In the genomic region with DNA sequence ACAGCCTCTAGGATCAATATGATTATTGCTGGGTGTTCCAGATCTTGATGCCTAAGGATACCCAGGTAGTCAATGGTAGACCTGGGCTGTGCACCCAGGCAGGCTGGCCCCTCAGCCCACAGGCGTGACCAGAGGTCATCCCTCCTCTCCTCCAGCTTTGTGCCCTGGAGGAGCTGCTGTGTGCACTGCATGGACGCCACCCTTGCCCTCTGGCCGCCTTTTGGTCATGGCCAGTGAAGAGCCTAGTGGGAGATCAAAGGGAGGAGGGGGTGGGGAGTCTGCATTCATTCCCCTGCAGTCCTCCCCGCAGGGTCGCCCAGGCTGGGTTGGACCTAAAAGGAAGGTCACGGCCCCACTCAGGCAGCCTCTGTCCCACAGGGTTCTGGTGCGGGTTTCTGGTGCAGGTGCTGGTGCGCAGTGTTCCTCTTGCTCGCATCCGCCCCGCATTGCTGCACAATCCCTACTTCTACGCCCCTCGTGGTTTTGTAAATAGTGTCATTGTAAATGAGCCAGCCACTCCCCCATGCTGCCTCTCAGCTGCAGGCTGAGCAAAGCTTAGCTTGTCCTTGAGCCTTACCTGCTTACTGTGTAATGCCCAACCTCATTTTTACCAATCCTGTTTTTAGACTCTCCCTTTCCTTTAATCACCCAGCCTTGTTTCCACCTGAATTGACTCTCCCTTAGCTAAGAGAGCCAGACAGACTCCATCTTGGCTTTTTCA, we compare ENCODE assay signal across 1 cellular context.
A peak's percentile ranks its signal among the peaks of the same experiment; 100 is the strongest.
TF ChIP-seq lines count a peak whose summit lies in the region.

No MANE protein-coding gene starts in this region.

TF ChIP-seq in HepG2, 621 proteins besides CTCF, POLR2A, EP300 and RAD21 (continued from another document and continues in another):
- peak; percentile 60; the same call in 1 of the 2 replicates for TF ChIP-seq ZFY (CRISPR knock-in tag; IDR thresholded peaks at IDR 0.05)
- TF ChIP-seq ATRX (CRISPR knock-in tag; IDR thresholded peaks at IDR 0.05; ENCODE audit: borderline replicate concordance), result no peak; the same call in 1 of the 2 replicates
- TF ChIP-seq, protein P1, sequence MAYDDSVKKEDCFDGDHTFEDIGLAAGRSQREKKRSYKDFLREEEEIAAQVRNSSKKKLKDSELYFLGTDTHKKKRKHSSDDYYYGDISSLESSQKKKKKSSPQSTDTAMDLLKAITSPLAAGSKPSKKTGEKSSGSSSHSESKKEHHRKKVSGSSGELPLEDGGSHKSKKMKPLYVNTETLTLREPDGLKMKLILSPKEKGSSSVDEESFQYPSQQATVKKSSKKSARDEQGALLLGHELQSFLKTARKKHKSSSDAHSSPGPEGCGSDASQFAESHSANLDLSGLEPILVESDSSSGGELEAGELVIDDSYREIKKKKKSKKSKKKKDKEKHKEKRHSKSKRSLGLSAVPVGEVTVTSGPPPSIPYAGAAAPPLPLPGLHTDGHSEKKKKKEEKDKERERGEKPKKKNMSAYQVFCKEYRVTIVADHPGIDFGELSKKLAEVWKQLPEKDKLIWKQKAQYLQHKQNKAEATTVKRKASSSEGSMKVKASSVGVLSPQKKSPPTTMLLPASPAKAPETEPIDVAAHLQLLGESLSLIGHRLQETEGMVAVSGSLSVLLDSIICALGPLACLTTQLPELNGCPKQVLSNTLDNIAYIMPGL (CRISPR knock-in tag; IDR thresholded peaks at IDR 0.05; ENCODE audit: borderline replicate concordance in 1 of 2, low read depth in 1 of 2), result peak; percentile 91 to 96
- peak; percentile 78; the same call in 1 of the 2 replicates for TF ChIP-seq HHEX (CRISPR knock-in tag; IDR thresholded peaks at IDR 0.05)
- TF ChIP-seq NFKB2 (CRISPR knock-in tag; IDR thresholded peaks at IDR 0.05; ENCODE audit: borderline replicate concordance), result peak; percentile 97; the same call in 1 of the 2 replicates
- no peak for TF ChIP-seq ZNF841 (CRISPR knock-in tag; IDR thresholded peaks at IDR 0.05; ENCODE audit: borderline replicate concordance)
- TF ChIP-seq ZMYM3 (CRISPR knock-in tag; IDR thresholded peaks at IDR 0.05), result peak; percentile 95
- TF ChIP-seq ZNF121 (CRISPR knock-in tag; IDR thresholded peaks at IDR 0.05), result no peak
- TF ChIP-seq ATF4 (CRISPR knock-in tag; IDR thresholded peaks at IDR 0.05), result no peak; a peak in 1 of 4 replicates
- TF ChIP-seq KDM4B (CRISPR knock-in tag; IDR thresholded peaks at IDR 0.05), result peak; percentile 73; the same call in 1 of the 2 replicates
- TF ChIP-seq ESRRA (CRISPR knock-in tag; IDR thresholded peaks at IDR 0.05; ENCODE audit: low read depth), result peak; percentile 99
- no peak for TF ChIP-seq ATM (IDR thresholded peaks at IDR 0.05; ENCODE audit: borderline replicate concordance)
- peak; percentile 99 for TF ChIP-seq ZNF430 (CRISPR knock-in tag; IDR thresholded peaks at IDR 0.05)
- peak; percentile 38; the same call in 1 of the 2 replicates for TF ChIP-seq TFDP2 (CRISPR knock-in tag; IDR thresholded peaks at IDR 0.05)
- peak; percentile 100 for TF ChIP-seq ZNF292 (CRISPR knock-in tag; IDR thresholded peaks at IDR 0.05; ENCODE audit: borderline replicate concordance, low read depth)
- no peak for TF ChIP-seq SYNCRIP (IDR thresholded peaks at IDR 0.05; ENCODE audit: insufficient read depth, low read depth, low read length)
- peak; percentile 97 for TF ChIP-seq ZNF766 (CRISPR knock-in tag; IDR thresholded peaks at IDR 0.05; ENCODE audit: borderline replicate concordance)
- TF ChIP-seq ATF2 (CRISPR knock-in tag; IDR thresholded peaks at IDR 0.05), result peak; percentile 91
- peak; percentile 98 for TF ChIP-seq PATZ1 (CRISPR knock-in tag; IDR thresholded peaks at IDR 0.05)
- peak; percentile 97 for TF ChIP-seq PCBP1 (IDR thresholded peaks at IDR 0.05; ENCODE audit: borderline replicate concordance, low read depth, low read length)
- TF ChIP-seq NCOR1 (IDR thresholded peaks at IDR 0.05; ENCODE audit: borderline replicate concordance, low read length), result peak; percentile 98
- TF ChIP-seq LRRFIP1 (CRISPR knock-in tag; conservative IDR thresholded peaks at IDR 0.05), result no peak
- TF ChIP-seq, protein P2, sequence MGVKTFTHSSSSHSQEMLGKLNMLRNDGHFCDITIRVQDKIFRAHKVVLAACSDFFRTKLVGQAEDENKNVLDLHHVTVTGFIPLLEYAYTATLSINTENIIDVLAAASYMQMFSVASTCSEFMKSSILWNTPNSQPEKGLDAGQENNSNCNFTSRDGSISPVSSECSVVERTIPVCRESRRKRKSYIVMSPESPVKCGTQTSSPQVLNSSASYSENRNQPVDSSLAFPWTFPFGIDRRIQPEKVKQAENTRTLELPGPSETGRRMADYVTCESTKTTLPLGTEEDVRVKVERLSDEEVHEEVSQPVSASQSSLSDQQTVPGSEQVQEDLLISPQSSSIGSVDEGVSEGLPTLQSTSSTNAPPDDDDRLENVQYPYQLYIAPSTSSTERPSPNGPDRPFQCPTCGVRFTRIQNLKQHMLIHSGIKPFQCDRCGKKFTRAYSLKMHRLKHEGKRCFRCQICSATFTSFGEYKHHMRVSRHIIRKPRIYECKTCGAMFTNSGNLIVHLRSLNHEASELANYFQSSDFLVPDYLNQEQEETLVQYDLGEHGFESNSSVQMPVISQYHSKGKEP (CRISPR knock-in tag; IDR thresholded peaks at IDR 0.05), result peak; percentile 55; the same call in 1 of the 2 replicates
- peak; percentile 99 for TF ChIP-seq ZBTB34 (CRISPR knock-in tag; IDR thresholded peaks at IDR 0.05)
- peak; percentile 7; the same call in 1 of the 2 replicates for TF ChIP-seq ZNF138 (CRISPR knock-in tag; IDR thresholded peaks at IDR 0.05; ENCODE audit: low read depth)
- TF ChIP-seq, protein P3, sequence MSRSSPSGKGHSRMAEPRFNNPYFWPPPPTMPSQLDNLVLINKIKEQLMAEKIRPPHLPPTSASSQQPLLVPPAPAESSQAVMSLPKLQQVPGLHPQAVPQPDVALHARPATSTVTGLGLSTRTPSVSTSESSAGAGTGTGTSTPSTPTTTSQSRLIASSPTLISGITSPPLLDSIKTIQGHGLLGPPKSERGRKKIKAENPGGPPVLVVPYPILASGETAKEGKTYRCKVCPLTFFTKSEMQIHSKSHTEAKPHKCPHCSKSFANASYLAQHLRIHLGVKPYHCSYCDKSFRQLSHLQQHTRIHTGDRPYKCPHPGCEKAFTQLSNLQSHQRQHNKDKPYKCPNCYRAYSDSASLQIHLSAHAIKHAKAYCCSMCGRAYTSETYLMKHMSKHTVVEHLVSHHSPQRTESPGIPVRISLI (CRISPR knock-in tag; IDR thresholded peaks at IDR 0.05; ENCODE audit: borderline replicate concordance), result peak; percentile 89; the same call in 1 of the 2 replicates
- peak; percentile 99 for TF ChIP-seq SNAI1 (CRISPR knock-in tag; IDR thresholded peaks at IDR 0.05; ENCODE audit: borderline replicate concordance)
- no peak for TF ChIP-seq HNRNPH1 (optimal IDR thresholded peaks at IDR 0.05; ENCODE audit: low read depth, low read length)
- TF ChIP-seq DZIP1 (CRISPR knock-in tag; IDR thresholded peaks at IDR 0.05), result peak; percentile 3; the same call in 1 of the 2 replicates
- peak; percentile 84 for TF ChIP-seq FOXC1 (CRISPR knock-in tag; IDR thresholded peaks at IDR 0.05; ENCODE audit: borderline replicate concordance)
- no peak; the same call in 1 of the 2 replicates for TF ChIP-seq HCFC1 (IDR thresholded peaks at IDR 0.05; ENCODE audit: low read depth, low read length)
- peak; percentile 82 for TF ChIP-seq RFXANK (CRISPR knock-in tag; IDR thresholded peaks at IDR 0.05)
- no peak for TF ChIP-seq ZNF234 (CRISPR knock-in tag; conservative IDR thresholded peaks at IDR 0.05)
- no peak for TF ChIP-seq RORA (CRISPR knock-in tag; IDR thresholded peaks at IDR 0.05)
- TF ChIP-seq KAT8 (CRISPR knock-in tag; IDR thresholded peaks at IDR 0.05), result peak; percentile 94
- TF ChIP-seq, protein P4, sequence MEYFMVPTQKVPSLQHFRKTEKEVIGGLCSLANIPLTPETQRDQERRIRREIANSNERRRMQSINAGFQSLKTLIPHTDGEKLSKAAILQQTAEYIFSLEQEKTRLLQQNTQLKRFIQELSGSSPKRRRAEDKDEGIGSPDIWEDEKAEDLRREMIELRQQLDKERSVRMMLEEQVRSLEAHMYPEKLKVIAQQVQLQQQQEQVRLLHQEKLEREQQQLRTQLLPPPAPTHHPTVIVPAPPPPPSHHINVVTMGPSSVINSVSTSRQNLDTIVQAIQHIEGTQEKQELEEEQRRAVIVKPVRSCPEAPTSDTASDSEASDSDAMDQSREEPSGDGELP (IDR thresholded peaks at IDR 0.05; ENCODE audit: borderline replicate concordance, low read depth), result peak; percentile 96
